In the genomic region with DNA sequence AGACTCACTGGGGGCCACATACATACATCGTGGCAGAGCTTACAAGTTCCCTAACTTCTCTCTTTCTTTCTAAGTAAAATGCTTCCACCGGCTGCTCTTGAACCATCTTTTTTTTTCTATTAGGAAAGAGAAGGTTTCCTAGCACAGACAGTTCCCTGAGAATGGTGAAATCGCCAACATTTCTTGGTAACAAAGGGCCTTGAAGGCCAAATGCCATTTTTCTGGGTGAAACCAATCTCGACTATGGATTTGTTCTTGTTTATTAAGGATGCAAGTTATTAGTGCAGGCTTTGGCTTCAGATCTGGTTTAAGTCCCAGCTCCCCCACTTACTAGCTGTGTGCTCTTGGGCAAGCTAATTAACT, we compare ENCODE assay signal across 1 cellular context.
TF ChIP-seq lines count a peak whose summit lies in the region.

No MANE protein-coding gene starts in this region.

TF ChIP-seq in HEK293, 187 proteins besides CTCF, POLR2A, EP300 and RAD21 (continued from another document):
- TF ChIP-seq, protein P1, sequence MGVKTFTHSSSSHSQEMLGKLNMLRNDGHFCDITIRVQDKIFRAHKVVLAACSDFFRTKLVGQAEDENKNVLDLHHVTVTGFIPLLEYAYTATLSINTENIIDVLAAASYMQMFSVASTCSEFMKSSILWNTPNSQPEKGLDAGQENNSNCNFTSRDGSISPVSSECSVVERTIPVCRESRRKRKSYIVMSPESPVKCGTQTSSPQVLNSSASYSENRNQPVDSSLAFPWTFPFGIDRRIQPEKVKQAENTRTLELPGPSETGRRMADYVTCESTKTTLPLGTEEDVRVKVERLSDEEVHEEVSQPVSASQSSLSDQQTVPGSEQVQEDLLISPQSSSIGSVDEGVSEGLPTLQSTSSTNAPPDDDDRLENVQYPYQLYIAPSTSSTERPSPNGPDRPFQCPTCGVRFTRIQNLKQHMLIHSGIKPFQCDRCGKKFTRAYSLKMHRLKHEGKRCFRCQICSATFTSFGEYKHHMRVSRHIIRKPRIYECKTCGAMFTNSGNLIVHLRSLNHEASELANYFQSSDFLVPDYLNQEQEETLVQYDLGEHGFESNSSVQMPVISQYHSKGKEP (tag by site-specific recombination; IDR thresholded peaks at IDR 0.05), result no peak
- TF ChIP-seq ZNF366 (tag by site-specific recombination; conservative IDR thresholded peaks at IDR 0.05) (no peak), ZNF521 (tag by site-specific recombination; IDR thresholded peaks at IDR 0.05) (no peak), ZNF701 (tag by site-specific recombination; IDR thresholded peaks at IDR 0.05) (no peak), ZNF10 (tag by site-specific recombination; IDR thresholded peaks at IDR 0.05) (no peak), ZNF548 (tag by site-specific recombination; IDR thresholded peaks at IDR 0.05) (no peak)
- TF ChIP-seq, protein P2, sequence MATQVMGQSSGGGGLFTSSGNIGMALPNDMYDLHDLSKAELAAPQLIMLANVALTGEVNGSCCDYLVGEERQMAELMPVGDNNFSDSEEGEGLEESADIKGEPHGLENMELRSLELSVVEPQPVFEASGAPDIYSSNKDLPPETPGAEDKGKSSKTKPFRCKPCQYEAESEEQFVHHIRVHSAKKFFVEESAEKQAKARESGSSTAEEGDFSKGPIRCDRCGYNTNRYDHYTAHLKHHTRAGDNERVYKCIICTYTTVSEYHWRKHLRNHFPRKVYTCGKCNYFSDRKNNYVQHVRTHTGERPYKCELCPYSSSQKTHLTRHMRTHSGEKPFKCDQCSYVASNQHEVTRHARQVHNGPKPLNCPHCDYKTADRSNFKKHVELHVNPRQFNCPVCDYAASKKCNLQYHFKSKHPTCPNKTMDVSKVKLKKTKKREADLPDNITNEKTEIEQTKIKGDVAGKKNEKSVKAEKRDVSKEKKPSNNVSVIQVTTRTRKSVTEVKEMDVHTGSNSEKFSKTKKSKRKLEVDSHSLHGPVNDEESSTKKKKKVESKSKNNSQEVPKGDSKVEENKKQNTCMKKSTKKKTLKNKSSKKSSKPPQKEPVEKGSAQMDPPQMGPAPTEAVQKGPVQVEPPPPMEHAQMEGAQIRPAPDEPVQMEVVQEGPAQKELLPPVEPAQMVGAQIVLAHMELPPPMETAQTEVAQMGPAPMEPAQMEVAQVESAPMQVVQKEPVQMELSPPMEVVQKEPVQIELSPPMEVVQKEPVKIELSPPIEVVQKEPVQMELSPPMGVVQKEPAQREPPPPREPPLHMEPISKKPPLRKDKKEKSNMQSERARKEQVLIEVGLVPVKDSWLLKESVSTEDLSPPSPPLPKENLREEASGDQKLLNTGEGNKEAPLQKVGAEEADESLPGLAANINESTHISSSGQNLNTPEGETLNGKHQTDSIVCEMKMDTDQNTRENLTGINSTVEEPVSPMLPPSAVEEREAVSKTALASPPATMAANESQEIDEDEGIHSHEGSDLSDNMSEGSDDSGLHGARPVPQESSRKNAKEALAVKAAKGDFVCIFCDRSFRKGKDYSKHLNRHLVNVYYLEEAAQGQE (tag by site-specific recombination; IDR thresholded peaks at IDR 0.05), result no peak
